Comparison of ENCODE assay signal across 22 cellular contexts in the genomic region with DNA sequence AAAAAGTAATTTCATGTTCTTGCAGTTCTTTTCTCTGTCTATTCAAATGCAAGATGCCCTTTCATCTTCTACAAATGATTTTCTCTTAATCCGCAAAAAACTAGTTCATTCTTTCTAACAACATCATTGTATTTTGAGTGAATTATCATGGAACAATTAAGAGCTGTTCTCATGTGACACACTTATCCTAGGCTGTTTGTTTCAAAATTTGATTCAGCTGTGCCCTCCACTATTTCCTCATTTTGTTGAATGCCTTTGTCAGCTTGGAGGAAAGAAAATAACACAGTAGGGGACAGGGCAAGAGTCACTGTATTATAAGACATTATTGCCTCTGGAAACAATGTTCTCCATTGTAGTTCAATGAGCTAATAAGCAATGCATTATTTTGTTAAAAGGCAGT.
"Had no signal": no experiment of that assay in that cellular context is flagged by ENCODE, and none has a peak within 500 bp of the region (broad histone marks: within the 10 kb centered on the region; RNA-seq: fewer than 3 reads in every experiment).

No MANE protein-coding gene starts in this region.

- H3K4me3 ChIP-seq: body of pancreas, left lung, lung, sigmoid colon, smooth muscle cell, thoracic aorta, vagina had no signal

- H3K36me3 ChIP-seq: left lung, sigmoid colon, thoracic aorta, vagina had no signal

- H3K27ac ChIP-seq: body of pancreas, foreskin keratinocyte, left lung, parathyroid adenoma, sigmoid colon, thoracic aorta, vagina had no signal

- H3K27me3 ChIP-seq: body of pancreas, foreskin keratinocyte, left lung, sigmoid colon, vagina had no signal

- H3K9ac ChIP-seq: parathyroid adenoma had no signal

- H3K4me2 ChIP-seq: smooth muscle cell had no signal

- ATAC-seq: body of pancreas; foreskin keratinocyte; left lung; natural killer cell treated with Interleukin-12 subunit alpha and Interleukin-12 subunit beta and Interleukin-15 and Interleukin-18, amount 100 ng/mL, for 72 hours; stimulated activated naive B cell treated with anti-CD40 and anti-IgM and Interleukin-4, amounts not matched to agents 10 μg/mL and 1 μg/mL and 100 μg/mL, for 72 hours; WTC11 had no signal

- H3K79me2 ChIP-seq: parathyroid adenoma had no signal

- DNase-seq: activated gamma-delta T cell treated with Interleukin-2 at 50 U/mL for 16 hours; activated T-cell treated with anti-CD3 and anti-CD28 coated beads, Interleukin-2, amount 50 U/mL, for 1 hour; anterior cingulate cortex; body of pancreas; effector CD8-positive, alpha-beta T cell; foreskin keratinocyte; glutamatergic neuron; hippocampal formation; kidney glomerular epithelial cell; left lung; midbrain; sigmoid colon; stimulated activated CD4-positive, alpha-beta T cell treated with anti-CD3 and anti-CD28 coated beads, Interleukin-15, amount 100 ng/mL, for 24 hours; stimulated activated CD8-positive, alpha-beta memory T cell treated with anti-CD3 and anti-CD28 coated beads, Interleukin-4, amount 100 ng/mL, for 48 hours; stimulated activated naive B cell treated with anti-CD40 and anti-IgM and Interleukin-4, amounts not matched to agents 10 μg/mL and 1 μg/mL and 100 μg/mL, for 72 hours had no signal

- H3K4me1 ChIP-seq: body of pancreas, foreskin keratinocyte, left lung, parathyroid adenoma, sigmoid colon, vagina had no signal
